Comparison of ENCODE assay signal across 1 cellular context in genomic region chr19:7509625-7510024, GRCh38.
A peak's percentile ranks its signal among the peaks of the same experiment; 100 is the strongest.
TF ChIP-seq lines count a peak whose summit lies in the region.

No MANE protein-coding gene starts in this region.

TF ChIP-seq in GM12878, 131 proteins besides CTCF, POLR2A, EP300 and RAD21:
- TF ChIP-seq BCLAF1 (IDR thresholded peaks at IDR 0.05) (no peak), HDGF (IDR thresholded peaks at IDR 0.05) (no peak), PBX3 (IDR thresholded peaks at IDR 0.05; ENCODE audit: insufficient replicate concordance, low read depth, low read length) (peak; percentile 54), ZNF217 (IDR thresholded peaks at IDR 0.05) (no peak), KDM1A (IDR thresholded peaks at IDR 0.05; ENCODE audit: borderline replicate concordance) (no peak), RELA (IDR thresholded peaks at IDR 0.05; ENCODE audit: borderline replicate concordance, partially characterized antibody) (no peak), MLLT1 (IDR thresholded peaks at IDR 0.05) (no peak), NR2F1 (conservative IDR thresholded peaks at IDR 0.05) (peak; percentile 69), RAD51 (IDR thresholded peaks at IDR 0.05) (no peak), BCL11A (IDR thresholded peaks at IDR 0.05; ENCODE audit: low read depth, low read length) (no peak), REST (IDR thresholded peaks at IDR 0.05; ENCODE audit: low read depth, low read length) (peak; percentile 91), MTA3 (IDR thresholded peaks at IDR 0.05; ENCODE audit: borderline replicate concordance, low read length) (no peak), E2F4 (IDR thresholded peaks at IDR 0.05; ENCODE audit: low read depth, low read length) (no peak), RBBP5 (conservative IDR thresholded peaks at IDR 0.05) (no peak), STAT1 (conservative IDR thresholded peaks at IDR 0.05) (no peak), POLR2AphosphoS5 (IDR thresholded peaks at IDR 0.05; ENCODE audit: low read length) (no peak), MTA2 (IDR thresholded peaks at IDR 0.05; ENCODE audit: low read depth) (no peak), USF2 (IDR thresholded peaks at IDR 0.05; ENCODE audit: borderline replicate concordance, low read depth, low read length) (no peak), CEBPB (IDR thresholded peaks at IDR 0.05; ENCODE audit: borderline replicate concordance in 1 of 2, low read depth in 2 of 2, low read length in 2 of 2) (no peak), PKNOX1 (IDR thresholded peaks at IDR 0.05) (peak; percentile 81)
